Comparison of ENCODE assay signal across 1 cellular context in the genomic region with DNA sequence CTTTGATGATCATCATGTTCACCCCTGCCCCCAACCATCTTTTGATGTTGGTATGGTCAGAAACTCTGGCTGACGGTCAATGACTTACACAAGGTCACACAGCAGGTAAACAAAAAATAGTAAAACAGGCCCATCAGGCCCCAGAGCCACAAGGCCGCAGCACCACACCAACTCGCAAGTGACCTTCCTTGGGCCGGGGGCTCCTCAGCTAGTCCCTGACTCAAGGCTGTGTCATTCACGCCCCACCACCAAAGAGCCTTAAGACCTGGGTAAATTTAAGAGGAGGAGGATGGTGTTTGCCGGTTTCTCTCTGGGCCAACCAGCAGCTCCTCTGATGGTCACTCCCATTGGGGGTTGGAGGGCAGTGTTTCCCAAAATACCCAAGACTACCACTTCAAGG.
TF ChIP-seq lines count a peak whose summit lies in the region.

No MANE protein-coding gene starts in this region.

TF ChIP-seq in HepG2, 621 proteins besides CTCF, POLR2A, EP300 and RAD21 (continued from another document):
- TF ChIP-seq, protein P1, sequence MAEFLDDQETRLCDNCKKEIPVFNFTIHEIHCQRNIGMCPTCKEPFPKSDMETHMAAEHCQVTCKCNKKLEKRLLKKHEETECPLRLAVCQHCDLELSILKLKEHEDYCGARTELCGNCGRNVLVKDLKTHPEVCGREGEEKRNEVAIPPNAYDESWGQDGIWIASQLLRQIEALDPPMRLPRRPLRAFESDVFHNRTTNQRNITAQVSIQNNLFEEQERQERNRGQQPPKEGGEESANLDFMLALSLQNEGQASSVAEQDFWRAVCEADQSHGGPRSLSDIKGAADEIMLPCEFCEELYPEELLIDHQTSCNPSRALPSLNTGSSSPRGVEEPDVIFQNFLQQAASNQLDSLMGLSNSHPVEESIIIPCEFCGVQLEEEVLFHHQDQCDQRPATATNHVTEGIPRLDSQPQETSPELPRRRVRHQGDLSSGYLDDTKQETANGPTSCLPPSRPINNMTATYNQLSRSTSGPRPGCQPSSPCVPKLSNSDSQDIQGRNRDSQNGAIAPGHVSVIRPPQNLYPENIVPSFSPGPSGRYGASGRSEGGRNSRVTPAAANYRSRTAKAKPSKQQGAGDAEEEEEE (CRISPR knock-in tag; IDR thresholded peaks at IDR 0.05; ENCODE audit: borderline replicate concordance) = no peak
- TF ChIP-seq, protein P2, sequence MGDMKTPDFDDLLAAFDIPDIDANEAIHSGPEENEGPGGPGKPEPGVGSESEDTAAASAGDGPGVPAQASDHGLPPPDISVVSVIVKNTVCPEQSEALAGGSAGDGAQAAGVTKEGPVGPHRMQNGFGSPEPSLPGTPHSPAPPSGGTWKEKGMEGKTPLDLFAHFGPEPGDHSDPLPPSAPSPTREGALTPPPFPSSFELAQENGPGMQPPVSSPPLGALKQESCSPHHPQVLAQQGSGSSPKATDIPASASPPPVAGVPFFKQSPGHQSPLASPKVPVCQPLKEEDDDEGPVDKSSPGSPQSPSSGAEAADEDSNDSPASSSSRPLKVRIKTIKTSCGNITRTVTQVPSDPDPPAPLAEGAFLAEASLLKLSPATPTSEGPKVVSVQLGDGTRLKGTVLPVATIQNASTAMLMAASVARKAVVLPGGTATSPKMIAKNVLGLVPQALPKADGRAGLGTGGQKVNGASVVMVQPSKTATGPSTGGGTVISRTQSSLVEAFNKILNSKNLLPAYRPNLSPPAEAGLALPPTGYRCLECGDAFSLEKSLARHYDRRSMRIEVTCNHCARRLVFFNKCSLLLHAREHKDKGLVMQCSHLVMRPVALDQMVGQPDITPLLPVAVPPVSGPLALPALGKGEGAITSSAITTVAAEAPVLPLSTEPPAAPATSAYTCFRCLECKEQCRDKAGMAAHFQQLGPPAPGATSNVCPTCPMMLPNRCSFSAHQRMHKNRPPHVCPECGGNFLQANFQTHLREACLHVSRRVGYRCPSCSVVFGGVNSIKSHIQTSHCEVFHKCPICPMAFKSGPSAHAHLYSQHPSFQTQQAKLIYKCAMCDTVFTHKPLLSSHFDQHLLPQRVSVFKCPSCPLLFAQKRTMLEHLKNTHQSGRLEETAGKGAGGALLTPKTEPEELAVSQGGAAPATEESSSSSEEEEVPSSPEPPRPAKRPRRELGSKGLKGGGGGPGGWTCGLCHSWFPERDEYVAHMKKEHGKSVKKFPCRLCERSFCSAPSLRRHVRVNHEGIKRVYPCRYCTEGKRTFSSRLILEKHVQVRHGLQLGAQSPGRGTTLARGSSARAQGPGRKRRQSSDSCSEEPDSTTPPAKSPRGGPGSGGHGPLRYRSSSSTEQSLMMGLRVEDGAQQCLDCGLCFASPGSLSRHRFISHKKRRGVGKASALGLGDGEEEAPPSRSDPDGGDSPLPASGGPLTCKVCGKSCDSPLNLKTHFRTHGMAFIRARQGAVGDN (CRISPR knock-in tag; IDR thresholded peaks at IDR 0.05) = 0 out of 2 replicates have a peak, but pooled peaks have one; percentile 10
- TF ChIP-seq MIER3 (CRISPR knock-in tag; IDR thresholded peaks at IDR 0.05; ENCODE audit: borderline replicate concordance) = no peak
- TF ChIP-seq NCOA2 (CRISPR knock-in tag; IDR thresholded peaks at IDR 0.05) = peak; percentile 38; the same call in 1 of the 2 replicates
- peak; percentile 31; the same call in 1 of the 2 replicates for TF ChIP-seq ZMYM3 (CRISPR knock-in tag; IDR thresholded peaks at IDR 0.05)
- TF ChIP-seq, protein P3, sequence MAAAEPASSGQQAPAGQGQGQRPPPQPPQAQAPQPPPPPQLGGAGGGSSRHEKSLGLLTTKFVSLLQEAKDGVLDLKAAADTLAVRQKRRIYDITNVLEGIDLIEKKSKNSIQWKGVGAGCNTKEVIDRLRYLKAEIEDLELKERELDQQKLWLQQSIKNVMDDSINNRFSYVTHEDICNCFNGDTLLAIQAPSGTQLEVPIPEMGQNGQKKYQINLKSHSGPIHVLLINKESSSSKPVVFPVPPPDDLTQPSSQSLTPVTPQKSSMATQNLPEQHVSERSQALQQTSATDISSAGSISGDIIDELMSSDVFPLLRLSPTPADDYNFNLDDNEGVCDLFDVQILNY (CRISPR knock-in tag; conservative IDR thresholded peaks at IDR 0.05) = no peak
- TF ChIP-seq SOX5 (CRISPR knock-in tag; IDR thresholded peaks at IDR 0.05; ENCODE audit: borderline replicate concordance) = 0 out of 2 replicates have a peak, but pooled peaks have one; percentile 10
- no peak for TF ChIP-seq TOPORS (CRISPR knock-in tag; IDR thresholded peaks at IDR 0.05)
- 0 out of 2 replicates have a peak, but pooled peaks have one; percentile 36 for TF ChIP-seq FOSL2 (CRISPR knock-in tag; IDR thresholded peaks at IDR 0.05)
- no peak for TF ChIP-seq SNAI1 (CRISPR knock-in tag; IDR thresholded peaks at IDR 0.05; ENCODE audit: borderline replicate concordance)
- no peak for TF ChIP-seq ZNF879 (CRISPR knock-in tag; IDR thresholded peaks at IDR 0.05)
- no peak for TF ChIP-seq GATA4 (IDR thresholded peaks at IDR 0.05; ENCODE audit: borderline replicate concordance, low read depth)
- no peak for TF ChIP-seq CCAR2 (optimal IDR thresholded peaks at IDR 0.05; ENCODE audit: low read depth, low read length)
- TF ChIP-seq ZNF556 (CRISPR knock-in tag; IDR thresholded peaks at IDR 0.05; ENCODE audit: borderline replicate concordance) = no peak
TF ChIP-seq in HepG2: peak in this region for 13.
